22 cellular contexts compared by ENCODE assay signal in genomic region chr12:87982208-87982607, GRCh38. TPM values are rescaled to one million over a fixed set of nuclear protein-coding genes. Genes with fewer than 3 reads are reported as not detected.
A peak's percentile ranks its signal among the peaks of the same experiment; 100 is the strongest.
DNase-seq lines count a peak whose midpoint lies in the region; ATAC-seq and TF ChIP-seq lines count a peak whose summit lies in the region.
"Had no signal": no experiment of that assay in that cellular context is flagged by ENCODE, and none has a peak within 500 bp of the region (broad histone marks: within the 10 kb centered on the region; RNA-seq: fewer than 3 reads in every experiment).

No MANE protein-coding gene starts in this region.

- peak overlapping the region; percentile 51; the same call in 1 of the 2 replicates for H4K5ac ChIP-seq in IMR-90 (ENCODE audit: low read depth, low read length)

- no peak for TF ChIP-seq RAD21 in IMR-90 (IDR thresholded peaks at IDR 0.05; ENCODE audit: low read length)

- H3K27me3 Mint-ChIP-seq in osteocyte (ENCODE audit: unreplicated experiment): no peaks in the 10 kb centered on the region
- no peaks in the 10 kb centered on the region for H3K27me3 Mint-ChIP-seq in activated naive CD4-positive, alpha-beta T cell treated with anti-CD3 and anti-CD28 coated beads, Interleukin-2, amount 10 ng/mL, durations not matched to agents 7 days and 5 days
- H3K27me3 Mint-ChIP-seq: activated naive CD8-positive, alpha-beta T cell treated with anti-CD3 and anti-CD28 coated beads, Interleukin-2, amount 50 U/mL, for 24 hours; type B pancreatic cell had no signal

- no peak overlapping the region for H3K4me3 Mint-ChIP-seq in osteocyte (ENCODE audit: unreplicated experiment)
- H3K4me3 Mint-ChIP-seq in activated naive CD4-positive, alpha-beta T cell treated with anti-CD3 and anti-CD28 coated beads, Interleukin-2, amount 10 ng/mL, durations not matched to agents 7 days and 5 days: no peak overlapping the region
- H3K4me3 Mint-ChIP-seq: activated naive CD8-positive, alpha-beta T cell treated with anti-CD3 and anti-CD28 coated beads, Interleukin-2, amount 50 U/mL, for 24 hours; type B pancreatic cell had no signal

- no CpG with 5 or more reads among the region's 1 CpG for WGBS in IMR-90 (ENCODE audit: extremely low coverage in 2 of 2, insufficient read length in 1 of 2), 2 experiments

- H3K27me3 ChIP-seq in IMR-90 (ENCODE audit: control insufficient read depth, insufficient read depth, low read length): no peaks in the 10 kb centered on the region

- CTCF ChIA-PET in IMR-90 (lab: Yijun Ruan, JAX): no interaction called here
- CTCF ChIA-PET in activated naive CD4-positive, alpha-beta T cell treated with anti-CD3 and anti-CD28 coated beads, Interleukin-2, amount 10 ng/mL, durations not matched to agents 7 days and 5 days (lab: Charles Lee): no interaction called here

- H2BK5ac ChIP-seq in IMR-90 (ENCODE audit: low read depth, low read length, poor library complexity, severe bottlenecking): no peak overlapping the region

- H3K27ac Mint-ChIP-seq in osteocyte (ENCODE audit: unreplicated experiment): peak overlapping the region; percentile 83
- H3K27ac Mint-ChIP-seq in activated naive CD4-positive, alpha-beta T cell treated with anti-CD3 and anti-CD28 coated beads, Interleukin-2, amount 50 U/mL, for 72 hours: no peak overlapping the region
- H3K27ac Mint-ChIP-seq in activated naive CD4-positive, alpha-beta T cell treated with anti-CD3 and anti-CD28 coated beads, Interleukin-2, amount 10 ng/mL, durations not matched to agents 7 days and 5 days: no peak overlapping the region
- H3K27ac Mint-ChIP-seq: activated naive CD8-positive, alpha-beta T cell treated with anti-CD3 and anti-CD28 coated beads, Interleukin-2, amount 50 U/mL, for 24 hours; activated T-helper 2 cell treated with anti-CD3 and anti-CD28 coated beads, Interferon-gamma antibody, Interleukin-2, Interleukin-4, amounts not matched to agents 10 μg/mL and 5 μg/mL and 100 μg/mL, durations not matched to agents 14 hours and 24 hours and 36 hours; type B pancreatic cell had no signal

- H3K9ac ChIP-seq in IMR-90 (ENCODE audit: low read depth, low read length): no peak overlapping the region

- H4K91ac ChIP-seq in IMR-90 (ENCODE audit: insufficient read depth, low read depth, low read length): peak overlapping the region; percentile 67; the same call in 1 of the 2 replicates

- H3K23ac ChIP-seq in IMR-90 (ENCODE audit: low read depth, low read length): no peak overlapping the region

- H2BK20ac ChIP-seq in IMR-90 (ENCODE audit: low read depth, low read length): peak overlapping the region; percentile 88

- peak overlapping the region; percentile 81 for H3K4ac ChIP-seq in IMR-90 (ENCODE audit: low read depth, low read length)

- H3K79me1 ChIP-seq in IMR-90 (ENCODE audit: low read depth in 1 of 2, low read length in 2 of 2): no peaks in the 10 kb centered on the region

- no peak for TF ChIP-seq POLR2A in IMR-90 (IDR thresholded peaks at IDR 0.05; ENCODE audit: low read depth, low read length)

- H3K36me3 ChIP-seq in IMR-90 (ENCODE audit: control insufficient read depth, insufficient read depth, low read length): no peaks in the 10 kb centered on the region

- in situ Hi-C loops in IMR-90 (cut with MboI; ENCODE audit: low sequenced_read_pairs): no loop called here

- TF ChIP-seq CTCF in AG10803 (conservative IDR thresholded peaks at IDR 0.05; ENCODE audit: low read length): no peak
- no peak for TF ChIP-seq CTCF in IMR-90 (conservative IDR thresholded peaks at IDR 0.05; ENCODE audit: low read depth, low read length)
- TF ChIP-seq CTCF in osteocyte (IDR thresholded peaks at IDR 0.05): no peak

- dilution Hi-C loops in IMR-90 (cut with HindIII; ENCODE audit: low sequenced_read_pairs, unreplicated experiment): no loop called here

- DNase-seq in AG10803 (ENCODE audit: low read depth) (peak; percentile 1), IMR-90 (peak; percentile 69), fibroblast of gingiva (ENCODE audit: low read depth) (peak; percentile 24), osteocyte (ENCODE audit: extremely low spot score, unreplicated experiment) (no peak), COR-L47 (lab: John Stamatoyannopoulos, UW) (no peak), DMS114 treated with DMSO at 0.1 percent for 48 hours (lab: John Stamatoyannopoulos, UW; ENCODE audit: unreplicated experiment) (no peak)
- no peak for DNase-seq in activated naive CD4-positive, alpha-beta T cell treated with anti-CD3 and anti-CD28 coated beads, Interleukin-2, amount 50 U/mL, for 72 hours (ENCODE audit: low spot score in 2 of 2)
- no peak for DNase-seq in activated naive CD4-positive, alpha-beta T cell treated with anti-CD3 and anti-CD28 coated beads, Interleukin-2, amount 10 ng/mL, durations not matched to agents 7 days and 5 days
- DNase-seq: activated CD4-positive, alpha-beta T cell treated with anti-CD3 and anti-CD28 coated beads, Interleukin-2, amount 50 U/mL, for 1 hour; activated naive CD8-positive, alpha-beta T cell treated with anti-CD3 and anti-CD28 coated beads, Interleukin-2, amount 50 U/mL, for 24 hours; dermis blood vessel endothelial cell; DMS153; KG1; kidney; NCI-H1694 treated with DMSO at 0.1 percent for 48 hours; NCI-H2171 treated with DMSO at 0.1 percent for 48 hours; NCI-H526 treated with DMSO at 0.1 percent for 48 hours had no signal

- peaks cover 27% of the 10 kb centered on the region for H3K4me1 Mint-ChIP-seq in osteocyte (ENCODE audit: unreplicated experiment)
- H3K4me1 Mint-ChIP-seq in activated naive CD4-positive, alpha-beta T cell treated with anti-CD3 and anti-CD28 coated beads, Interleukin-2, amount 10 ng/mL, durations not matched to agents 7 days and 5 days: no peaks in the 10 kb centered on the region
- H3K4me1 Mint-ChIP-seq: activated naive CD8-positive, alpha-beta T cell treated with anti-CD3 and anti-CD28 coated beads, Interleukin-2, amount 50 U/mL, for 24 hours had no signal

- ATAC-seq in IMR-90 (ENCODE audit: low read depth): peak; percentile 96
- no peak for ATAC-seq in activated naive CD4-positive, alpha-beta T cell treated with anti-CD3 and anti-CD28 coated beads, Interleukin-2, amount 50 U/mL, for 72 hours
- ATAC-seq: activated naive CD8-positive, alpha-beta T cell treated with anti-CD3 and anti-CD28 coated beads, Interleukin-2, amount 50 U/mL, for 24 hours; HCT116 had no signal

- no peaks in the 10 kb centered on the region for H4K20me1 ChIP-seq in IMR-90 (ENCODE audit: insufficient read depth, low read length)

- no peak overlapping the region for H2AK5ac ChIP-seq in IMR-90 (ENCODE audit: low read depth, low read length)

- peak overlapping the region; percentile 81 for H2AFZ ChIP-seq in IMR-90 (replicated peaks; ENCODE audit: low read length, poor library complexity)

- H3K4me3 ChIP-seq in AG10803 (ENCODE audit: low read length): no peak overlapping the region
- H3K4me3 ChIP-seq in IMR-90 (ENCODE audit: insufficient read depth, low read depth, low read length): no peak overlapping the region

- peak overlapping the region; percentile 46; the same call in 1 of the 2 replicates for H3K14ac ChIP-seq in IMR-90 (replicated peaks; ENCODE audit: low read depth, low read length)

- POLR2A ChIA-PET in IMR-90 (lab: Charles Lee; ENCODE audit: unreplicated experiment): no interaction called here

- H3K9me3 ChIP-seq in IMR-90 (ENCODE audit: control insufficient read depth, insufficient read depth, low read length): no peaks in the 10 kb centered on the region

- 0 out of 2 replicates have a peak overlapping the region, but pooled peaks have one; percentile 57 for H3K56ac ChIP-seq in IMR-90 (ENCODE audit: extremely low read depth, insufficient read depth, low read length)

- H3K9me1 ChIP-seq in IMR-90 (ENCODE audit: insufficient read depth, low read length): no peaks in the 10 kb centered on the region

- intact Hi-C loops in IMR-90 (cut with micrococcal nuclease): no loop called here

- H3K36me3 Mint-ChIP-seq in osteocyte (ENCODE audit: unreplicated experiment): no peaks in the 10 kb centered on the region
- no peaks in the 10 kb centered on the region for H3K36me3 Mint-ChIP-seq in activated naive CD4-positive, alpha-beta T cell treated with anti-CD3 and anti-CD28 coated beads, Interleukin-2, amount 50 U/mL, for 72 hours
- no peaks in the 10 kb centered on the region for H3K36me3 Mint-ChIP-seq in activated naive CD4-positive, alpha-beta T cell treated with anti-CD3 and anti-CD28 coated beads, Interleukin-2, amount 10 ng/mL, durations not matched to agents 7 days and 5 days
- H3K36me3 Mint-ChIP-seq: type B pancreatic cell had no signal

- H4K8ac ChIP-seq in IMR-90 (ENCODE audit: low read depth in 2 of 2, low read length in 2 of 2): peak overlapping the region in 1 of 2 experiments; percentile 56; a peak in 1 of 4 replicates

- H3K4me1 ChIP-seq in IMR-90 (ENCODE audit: control insufficient read depth, insufficient read depth, low read length): peaks cover 8% of the 10 kb centered on the region

- H3K4me2 ChIP-seq in IMR-90 (ENCODE audit: low read depth, low read length): peak overlapping the region; percentile 65

- H3K9me3 Mint-ChIP-seq in osteocyte (ENCODE audit: unreplicated experiment): no peaks in the 10 kb centered on the region
- H3K9me3 Mint-ChIP-seq in activated naive CD4-positive, alpha-beta T cell treated with anti-CD3 and anti-CD28 coated beads, Interleukin-2, amount 50 U/mL, for 72 hours: no peaks in the 10 kb centered on the region
- H3K9me3 Mint-ChIP-seq in activated naive CD4-positive, alpha-beta T cell treated with anti-CD3 and anti-CD28 coated beads, Interleukin-2, amount 10 ng/mL, durations not matched to agents 7 days and 5 days: no peaks in the 10 kb centered on the region
- H3K9me3 Mint-ChIP-seq: activated naive CD8-positive, alpha-beta T cell treated with anti-CD3 and anti-CD28 coated beads, Interleukin-2, amount 50 U/mL, for 24 hours; activated T-helper 2 cell treated with anti-CD3 and anti-CD28 coated beads, Interferon-gamma antibody, Interleukin-2, Interleukin-4, amounts not matched to agents 10 μg/mL and 5 μg/mL and 100 μg/mL, durations not matched to agents 14 hours and 24 hours and 36 hours; type B pancreatic cell had no signal

- peak overlapping the region; percentile 86 for H2BK120ac ChIP-seq in IMR-90 (ENCODE audit: low read depth, low read length)

- no peak overlapping the region; the same call in 2 of the 3 replicates for H2BK15ac ChIP-seq in IMR-90 (ENCODE audit: low read depth, low read length)

- peak overlapping the region; percentile 69 for H3K18ac ChIP-seq in IMR-90 (ENCODE audit: low read depth, low read length)

- no TSS peak for BruUV-seq in IMR-90 (replicated peaks; lab: Mats Ljungman, UMichigan)

- H3K27ac ChIP-seq in IMR-90 (ENCODE audit: insufficient read depth, low read length): peak overlapping the region; percentile 77; the same call in 1 of the 2 replicates

- no peak overlapping the region for H2AK9ac ChIP-seq in IMR-90 (replicated peaks; ENCODE audit: low read depth, low read length, poor library complexity)

TF ChIP-seq in IMR-90, 13 proteins besides CTCF, POLR2A, EP300 and RAD21 (continues in another document):
- no peak for TF ChIP-seq SMC3 (IDR thresholded peaks at IDR 0.05; ENCODE audit: low read depth, low read length)

RNA-seq across cellular contexts. Expression of gene C12orf50, which starts 47.0 kb away (rescaled TPM):
- total RNA-seq in IMR-90 (2012; rRNA removed) (not detected in 2 replicates), osteocyte (0.08 TPM in 1 of 2 replicates, not detected in the other)
- not detected in 2 replicates for polyA plus RNA-seq in IMR-90 (2012; rRNA removed)
- not detected in 2 replicates for polyA plus RNA-seq in IMR-90 (2012; cell fraction: cytosol; rRNA removed)
- polyA plus RNA-seq in IMR-90 (2012; cell fraction: nucleus; rRNA removed; ENCODE audit: low replicate concordance): 0.07 TPM in 1 of 2 replicates, not detected in the other
- under 1 TPM; 0.07 to 0.18 TPM for total RNA-seq in activated naive CD4-positive, alpha-beta T cell treated with anti-CD3 and anti-CD28 coated beads, Interleukin-2, amount 50 U/mL, for 72 hours
- total RNA-seq: activated T-helper 2 cell treated with anti-CD3 and anti-CD28 coated beads, Interferon-gamma antibody, Interleukin-2, Interleukin-4, amounts not matched to agents 10 μg/mL and 5 μg/mL and 100 μg/mL, durations not matched to agents 14 hours and 24 hours and 36 hours; dermis blood vessel endothelial cell; HT-29; lung microvascular endothelial cell had no signal

Comparison
In these comparisons a context has a peak if more than half of its experiments do, and no peak if none do; other contexts are left out.
1. DNase-seq: peak in AG10803 (single experiment), IMR-90 (single experiment) and fibroblast of gingiva (single experiment); none in osteocyte (single experiment), COR-L47 (single experiment), activated naive CD4-positive, alpha-beta T cell treated with anti-CD3 and anti-CD28 coated beads, Interleukin-2, amount 50 U/mL, for 72 hours (0 of 2), activated naive CD4-positive, alpha-beta T cell treated with anti-CD3 and anti-CD28 coated beads, Interleukin-2, amount 10 ng/mL, durations not matched to agents 7 days and 5 days (single experiment) and DMS114 treated with DMSO at 0.1 percent for 48 hours (single experiment).